ENCODE assay signal across 10 cellular contexts in the genomic region with DNA sequence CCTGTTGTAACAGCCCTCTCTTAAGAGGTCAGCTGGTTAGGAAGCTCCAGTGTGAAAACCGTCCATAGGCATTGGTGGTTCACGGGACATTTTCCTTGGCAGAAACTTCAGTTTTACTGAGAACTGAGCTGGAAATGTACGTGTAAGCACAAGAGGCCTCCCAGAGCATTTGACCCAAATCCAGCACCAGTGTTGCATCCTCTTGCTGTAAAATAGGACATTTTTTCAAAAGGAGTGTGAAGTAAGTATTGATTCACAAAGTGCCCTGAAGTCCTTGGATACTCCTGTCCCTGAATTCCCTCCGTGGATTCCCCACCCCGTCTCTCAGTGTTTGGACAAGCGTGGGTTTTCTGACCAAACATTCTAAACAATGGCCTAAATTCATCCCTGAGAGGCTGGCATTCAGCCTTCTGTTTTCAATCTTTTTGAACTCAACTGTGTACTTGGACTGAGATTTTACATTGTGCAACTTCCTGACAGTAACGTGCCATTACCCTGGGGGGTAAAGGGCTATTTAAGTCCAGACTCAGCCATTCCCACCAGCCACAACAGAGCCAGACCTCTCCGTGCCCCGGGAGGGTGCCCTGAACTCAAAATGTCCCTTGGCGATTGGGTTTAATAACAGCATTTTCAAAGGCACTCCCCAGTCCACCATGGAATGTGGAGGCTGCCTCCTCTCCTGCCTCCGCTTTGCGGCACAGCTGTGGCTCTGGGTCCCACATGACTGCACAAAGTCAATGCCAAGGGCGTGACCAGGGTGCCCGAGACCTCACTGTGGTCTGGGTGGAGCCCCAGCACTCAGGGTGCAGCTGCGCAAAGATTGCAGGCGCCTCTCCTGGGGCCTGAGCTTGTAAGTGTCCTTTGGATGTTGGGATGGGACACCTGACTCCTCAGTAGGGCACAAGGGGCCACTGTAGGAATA.
DNase-seq lines count a peak whose midpoint lies in the region; ATAC-seq and TF ChIP-seq lines count a peak whose summit lies in the region.
"Had no signal": no experiment of that assay in that cellular context is flagged by ENCODE, and none has a peak within 500 bp of the region (broad histone marks: within the 10 kb centered on the region; RNA-seq: fewer than 3 reads in every experiment).

No MANE protein-coding gene starts in this region.

- H3K27me3 ChIP-seq in BLaER1: no peaks in the 10 kb centered on the region

- H3K36me3 ChIP-seq in BLaER1: no peaks in the 10 kb centered on the region

- H3K4me2 ChIP-seq in BLaER1: peak overlapping the region; percentile 94

- H3K4me3 ChIP-seq in BLaER1 (peak overlapping the region; percentile 48; the same call in 1 of the 2 replicates), fibroblast of pulmonary artery (replicated peaks; ENCODE audit: low read depth, low read length) (no peak overlapping the region)

- peak; percentile 65 for ATAC-seq in omental fat pad (ENCODE audit: low FRiP score)
- no peak for ATAC-seq in HG02840 (IDR thresholded peaks at IDR 0.05; ENCODE audit: low FRiP score, unreplicated experiment)
- ATAC-seq: effector memory CD8-positive, alpha-beta T cell had no signal

- H3K4me1 ChIP-seq in BLaER1: peaks cover 67% of the 10 kb centered on the region

- DNase-seq in NCI-H1092 treated with DMSO at 0.1 percent for 48 hours (lab: John Stamatoyannopoulos, UW) (peak; percentile 41), fibroblast of pulmonary artery (ENCODE audit: low read depth) (peak; percentile 94), omental fat pad (ENCODE audit: low spot score) (no peak), NCI-H69 (lab: John Stamatoyannopoulos, UW) (no peak), NCI-H524 treated with DMSO at 0.1 percent for 48 hours (lab: John Stamatoyannopoulos, UW) (no peak), GM20000 (ENCODE audit: low spot score) (no peak)
- DNase-seq: effector memory CD8-positive, alpha-beta T cell; stimulated activated CD4-positive, alpha-beta T cell treated with anti-CD3 and anti-CD28 coated beads, Interleukin-4, amount 100 ng/mL, for 1 hour had no signal

- TF ChIP-seq CTCF in fibroblast of pulmonary artery (IDR thresholded peaks at IDR 0.05; ENCODE audit: low read length, missing control alignments) (no peak), omental fat pad (IDR thresholded peaks at IDR 0.05) (no peak), GM20000 (IDR thresholded peaks at IDR 0.05; ENCODE audit: extremely low read depth, missing control alignments) (no peak)

- H3K9ac ChIP-seq in BLaER1: peak overlapping the region; percentile 74; the same call in 1 of the 2 replicates

- no peaks in the 10 kb centered on the region for H4K20me1 ChIP-seq in BLaER1

- peaks cover 17% of the 10 kb centered on the region for H3K9me3 ChIP-seq in BLaER1

- H3K27ac ChIP-seq in BLaER1: peak overlapping the region; percentile 92

Comparison
In these comparisons a context has a peak if more than half of its experiments do, and no peak if none do; other contexts are left out.
1. DNase-seq: peak in NCI-H1092 treated with DMSO at 0.1 percent for 48 hours (single experiment) and fibroblast of pulmonary artery (single experiment); none in omental fat pad (single experiment), NCI-H69 (single experiment), NCI-H524 treated with DMSO at 0.1 percent for 48 hours (single experiment) and GM20000 (single experiment).